13 cellular contexts compared by ENCODE assay signal in the genomic region with DNA sequence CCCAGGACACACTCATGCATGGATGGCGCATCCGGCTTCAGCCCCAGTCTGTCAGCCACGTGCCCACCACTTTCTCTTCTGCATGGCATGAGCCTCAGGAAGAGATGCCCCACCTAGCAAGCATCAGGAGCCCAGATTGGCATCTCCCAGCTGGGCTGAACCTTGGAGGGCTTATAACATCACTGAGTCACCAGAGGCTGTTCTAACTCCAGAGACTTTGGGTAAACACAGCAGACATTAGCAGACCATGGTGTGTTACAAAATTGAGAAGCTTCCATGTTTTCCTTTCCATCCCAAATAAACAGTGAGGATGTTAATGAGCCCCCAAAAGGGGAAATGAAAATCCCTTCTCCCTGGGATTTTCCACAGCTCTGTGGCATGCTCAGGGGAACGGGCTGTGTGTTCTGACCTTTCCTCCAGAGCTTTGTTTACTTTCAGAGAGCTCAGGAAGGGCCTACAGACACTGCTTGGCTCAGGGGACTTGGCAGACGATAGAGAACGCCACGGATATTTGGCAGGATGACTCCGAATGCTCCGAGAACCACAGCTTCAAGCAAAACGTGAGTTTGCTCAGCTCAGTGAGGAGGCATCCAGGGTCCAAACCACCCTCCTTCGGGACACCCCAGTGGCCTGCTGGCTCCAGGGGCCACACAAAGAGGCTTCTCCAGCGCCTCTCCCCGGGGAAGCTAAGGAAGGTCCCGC. TPM values are rescaled to one million over a fixed set of nuclear protein-coding genes. Genes with fewer than 3 reads are reported as not detected.
DNase-seq lines count a peak whose midpoint lies in the region; ATAC-seq and TF ChIP-seq lines count a peak whose summit lies in the region.
"Had no signal": no experiment of that assay in that cellular context is flagged by ENCODE, and none has a peak within 500 bp of the region (broad histone marks: within the 10 kb centered on the region; RNA-seq: fewer than 3 reads in every experiment).

No MANE protein-coding gene starts in this region.

- no peak overlapping the region for H3K14ac ChIP-seq in IMR-90 (replicated peaks; ENCODE audit: low read depth, low read length)

- H2BK20ac ChIP-seq in IMR-90 (ENCODE audit: low read depth, low read length) = peak overlapping the region; percentile 71

- H4K5ac ChIP-seq in IMR-90 (ENCODE audit: low read depth, low read length) = no peak overlapping the region

- H3K27me3 Mint-ChIP-seq in activated T-cell treated with anti-CD3 and anti-CD28 coated beads, Interleukin-2, amount 50 U/mL, for 4 hours (ENCODE audit: low read depth) = peaks cover 11% of the 10 kb centered on the region

- TF ChIP-seq EP300 in suprapubic skin (IDR thresholded peaks at IDR 0.05) = no peak

- POLR2A ChIA-PET in IMR-90 (lab: Charles Lee; ENCODE audit: unreplicated experiment) = no interaction called here

- H3K9me3 Mint-ChIP-seq in activated T-cell treated with anti-CD3 and anti-CD28 coated beads, Interleukin-2, amount 50 U/mL, for 4 hours = no peaks in the 10 kb centered on the region

- CTCF ChIA-PET in IMR-90 (lab: Yijun Ruan, JAX) = interaction anchor here (0.7 to 2.1 kb wide), 4 partner anchors 37 to 86 kb away, joined by 3 to 6 read pairs (median 4); no protein-coding TSS in a partner anchor

- H3K27ac ChIP-seq in IMR-90 (ENCODE audit: insufficient read depth, low read length) (peak overlapping the region; percentile 87), dorsolateral prefrontal cortex (peak overlapping the region in 36 of 59 donors; percentile 4 to 78 (median 50)), right lobe of liver (peak overlapping the region in 2 of 3 donors; percentile 24), suprapubic skin (peak overlapping the region; percentile 59)

- H4K8ac ChIP-seq in IMR-90 (ENCODE audit: low read depth in 2 of 2, low read length in 2 of 2) = peak overlapping the region in 1 of 2 experiments; percentile 48; a peak in 2 of 4 replicates

- peak overlapping the region; percentile 62 for H3K4ac ChIP-seq in IMR-90 (ENCODE audit: low read depth, low read length)

- H3K4me1 Mint-ChIP-seq in activated T-cell treated with anti-CD3 and anti-CD28 coated beads, Interleukin-2, amount 50 U/mL, for 4 hours (ENCODE audit: low read depth) = no peaks in the 10 kb centered on the region

- H3K23ac ChIP-seq in IMR-90 (ENCODE audit: low read depth, low read length) = no peak overlapping the region

- dilution Hi-C loops in IMR-90 (cut with HindIII; ENCODE audit: low sequenced_read_pairs, unreplicated experiment) = no loop called here

- H3K9ac ChIP-seq in IMR-90 (ENCODE audit: low read depth, low read length) = no peak overlapping the region

- peak overlapping the region; percentile 28; the same call in 1 of the 2 replicates for H3K56ac ChIP-seq in IMR-90 (ENCODE audit: extremely low read depth, insufficient read depth, low read length)

- intact Hi-C loops in IMR-90 (cut with micrococcal nuclease) = loop anchor here (5.0 kb wide), 1 partner anchor 60 kb away; no protein-coding TSS in a partner anchor
- intact Hi-C loops in dorsolateral prefrontal cortex (cut with DNase I) = no loop called here
- intact Hi-C loops in right lobe of liver (cut with DNase I) = no loop called here

- peak; percentile 78 for ATAC-seq in IMR-90 (ENCODE audit: low read depth)
- ATAC-seq in right lobe of liver = peak; percentile 96 to 98 (median 98)
- no peak for ATAC-seq in activated T-cell treated with anti-CD3 and anti-CD28 coated beads, Interleukin-2, amount 50 U/mL, for 4 hours

- BruUV-seq in IMR-90 (replicated peaks; lab: Mats Ljungman, UMichigan) = no TSS peak

- peak overlapping the region; percentile 58; the same call in 1 of the 3 replicates for H2BK15ac ChIP-seq in IMR-90 (ENCODE audit: low read depth, low read length)

- no peaks in the 10 kb centered on the region for H3K36me3 Mint-ChIP-seq in activated T-cell treated with anti-CD3 and anti-CD28 coated beads, Interleukin-2, amount 50 U/mL, for 4 hours (ENCODE audit: insufficient read depth)

- 14% methylated on average over 7 of the region's 14 CpGs; no CpG with 5 or more reads in 1 of the 2 experiments for WGBS in IMR-90 (ENCODE audit: extremely low coverage in 2 of 2, insufficient read length in 1 of 2), 2 experiments
- 0% methylated on average over 4 of the region's 14 CpGs for WGBS in right lobe of liver (ENCODE audit: insufficient coverage, low coverage, low lambda C conversion rate, missing lambda C conversion rate)
- 58% methylated on average over 14 of the region's 14 CpGs for WGBS in suprapubic skin

- no peaks in the 10 kb centered on the region for H3K79me1 ChIP-seq in IMR-90 (ENCODE audit: low read depth in 1 of 2, low read length in 2 of 2)

- no peak for TF ChIP-seq RAD21 in IMR-90 (IDR thresholded peaks at IDR 0.05; ENCODE audit: low read length)

- TF ChIP-seq CTCF in IMR-90 (conservative IDR thresholded peaks at IDR 0.05; ENCODE audit: low read depth, low read length) (no peak), dorsolateral prefrontal cortex (IDR thresholded peaks at IDR 0.05 in 54 of 56, conservative IDR thresholded peaks at IDR 0.05 in 2 of 56; ENCODE audit: low read depth in 1 of 56, partially characterized antibody in 56 of 56) (no peak), right lobe of liver (IDR thresholded peaks at IDR 0.05) (no peak), suprapubic skin (IDR thresholded peaks at IDR 0.05) (no peak)

- H3K4me3 Mint-ChIP-seq in activated T-cell treated with anti-CD3 and anti-CD28 coated beads, Interleukin-2, amount 50 U/mL, for 4 hours = no peak overlapping the region

- H3K4me3 ChIP-seq in IMR-90 (ENCODE audit: insufficient read depth, low read depth, low read length) = no peak overlapping the region
- H3K4me3 ChIP-seq in dorsolateral prefrontal cortex = no peak overlapping the region
- no peak overlapping the region for H3K4me3 ChIP-seq in right lobe of liver
- H3K4me3 ChIP-seq in suprapubic skin = no peak overlapping the region

- peaks cover 4% of the 10 kb centered on the region; the same call in 1 of the 2 replicates for H3K9me1 ChIP-seq in IMR-90 (ENCODE audit: insufficient read depth, low read length)

- H4K91ac ChIP-seq in IMR-90 (ENCODE audit: insufficient read depth, low read depth, low read length) = peak overlapping the region; percentile 80; the same call in 1 of the 2 replicates

- peak overlapping the region; percentile 48 for H3K18ac ChIP-seq in IMR-90 (ENCODE audit: low read depth, low read length)

- H3K4me1 ChIP-seq in IMR-90 (ENCODE audit: control insufficient read depth, insufficient read depth, low read length) (peaks cover 12% of the 10 kb centered on the region), right lobe of liver (peaks cover 0 to 5% (median 3%) of the 10 kb centered on the region in 4 donors), suprapubic skin (no peaks in the 10 kb centered on the region)

- H3K9me3 ChIP-seq in IMR-90 (ENCODE audit: control insufficient read depth, insufficient read depth, low read length) (no peaks in the 10 kb centered on the region), right lobe of liver (no peaks in the 10 kb centered on the region), suprapubic skin (no peaks in the 10 kb centered on the region)

- in situ Hi-C loops in IMR-90 (cut with MboI; ENCODE audit: low sequenced_read_pairs) = no loop called here

- H3K27me3 ChIP-seq in IMR-90 (ENCODE audit: control insufficient read depth, insufficient read depth, low read length) (no peaks in the 10 kb centered on the region), dorsolateral prefrontal cortex (peaks cover 0 to 3% (median 0%) of the 10 kb centered on the region in 45 donors), right lobe of liver (no peaks in the 10 kb centered on the region), suprapubic skin (no peaks in the 10 kb centered on the region)

- DNase-seq in IMR-90 (peak; percentile 77), dorsolateral prefrontal cortex (peak in 2 of 10 donors; percentile 24 to 62), right lobe of liver (peak; percentile 40 to 80 (median 64)), suprapubic skin (ENCODE audit: low spot score in 2 of 2) (no peak), NCI-H146 treated with DMSO at 0.1 percent for 48 hours (lab: John Stamatoyannopoulos, UW; ENCODE audit: unreplicated experiment) (no peak)
- no peak for DNase-seq in activated effector memory CD4-positive, alpha-beta T cell treated with Interleukin-2 at 50 U/mL for 16 hours
- DNase-seq in stimulated activated CD4-positive, alpha-beta T cell treated with anti-CD3 and anti-CD28 coated beads, Interleukin-1b, Interleukin-23, amount 100 ng/mL, for 48 hours = no peak
- DNase-seq in activated T-cell treated with anti-CD3 and anti-CD28 coated beads, Interleukin-2, amount 50 U/mL, for 4 hours = no peak
- DNase-seq: activated CD8-positive, alpha-beta memory T cell treated with anti-CD3 and anti-CD28 coated beads, Interleukin-2, amount 50 U/mL, for 4 hours; DMS153; T-helper 1 cell had no signal

- no peak overlapping the region; the same call in 1 of the 2 replicates for H3K4me2 ChIP-seq in IMR-90 (ENCODE audit: low read depth, low read length)

- peak overlapping the region; percentile 81 for H2BK120ac ChIP-seq in IMR-90 (ENCODE audit: low read depth, low read length)

- peak overlapping the region; percentile 63; the same call in 1 of the 2 replicates for H2AK5ac ChIP-seq in IMR-90 (ENCODE audit: low read depth, low read length)

- no peaks in the 10 kb centered on the region for H4K20me1 ChIP-seq in IMR-90 (ENCODE audit: insufficient read depth, low read length)

- H2BK5ac ChIP-seq in IMR-90 (ENCODE audit: low read depth, low read length, poor library complexity, severe bottlenecking) = peak overlapping the region; percentile 74

- H2AFZ ChIP-seq in IMR-90 (replicated peaks; ENCODE audit: low read length, poor library complexity) = peak overlapping the region; percentile 61

- no peak overlapping the region for H2AK9ac ChIP-seq in IMR-90 (replicated peaks; ENCODE audit: low read depth, low read length, poor library complexity)

- TF ChIP-seq POLR2A in IMR-90 (IDR thresholded peaks at IDR 0.05; ENCODE audit: low read depth, low read length) (no peak), right lobe of liver (IDR thresholded peaks at IDR 0.05) (no peak), suprapubic skin (IDR thresholded peaks at IDR 0.05) (no peak)

- H3K36me3 ChIP-seq in IMR-90 (ENCODE audit: control insufficient read depth, insufficient read depth, low read length) (no peaks in the 10 kb centered on the region), right lobe of liver (no peaks in the 10 kb centered on the region), suprapubic skin (no peaks in the 10 kb centered on the region)

RNA-seq across cellular contexts. Expression of gene GLP2R, which starts 16.5 kb away (rescaled TPM):
- total RNA-seq in IMR-90 (2012; rRNA removed) = under 0.01 TPM in 1 of 2 replicates, not detected in the other
- 0.07 and 0.09 TPM in 2 replicates for polyA plus RNA-seq in IMR-90 (2012; rRNA removed)
- polyA plus RNA-seq in IMR-90 (2012; cell fraction: cytosol; rRNA removed) = 0.02 TPM in 1 of 2 replicates, not detected in the other
- 0.06 TPM in 1 of 2 replicates, not detected in the other for polyA plus RNA-seq in IMR-90 (2012; cell fraction: nucleus; rRNA removed; ENCODE audit: low replicate concordance)
- total RNA-seq in dorsolateral prefrontal cortex = 10 to 100 TPM in 5 of 120 experiments, 1 to 10 TPM in 113, under 1 TPM in 2; 0.46 to 24.5 (median 3.2) TPM
- 1 to 10 TPM in 1 of 6 experiments, under 1 TPM in 5; 0.12 to 2.4 (median 0.63) TPM for total RNA-seq in right lobe of liver
- under 1 TPM in 3 of 4 donors, not detected in 1; 0.40 to 0.76 (median 0.49) TPM for total RNA-seq in suprapubic skin
- total RNA-seq in activated T-cell treated with anti-CD3 and anti-CD28 coated beads, Interleukin-2, amount 50 U/mL, for 4 hours = not detected
- total RNA-seq: dermis microvascular lymphatic vessel endothelial cell had no signal

RNA-seq across cellular contexts. Expression of gene GSG1L2, which starts 20.3 kb away (rescaled TPM):
- total RNA-seq in IMR-90 (2012; rRNA removed) (not detected in 2 replicates), dorsolateral prefrontal cortex (under 1 TPM in 4 of 120 experiments, not detected in 116; 0.61 to 0.74 (median 0.67) TPM), right lobe of liver (not detected), suprapubic skin (not detected)
- polyA plus RNA-seq in IMR-90 (2012; rRNA removed) = not detected in 2 replicates
- polyA plus RNA-seq in IMR-90 (2012; cell fraction: cytosol; rRNA removed) = not detected in 2 replicates
- polyA plus RNA-seq in IMR-90 (2012; cell fraction: nucleus; rRNA removed; ENCODE audit: low replicate concordance) = not detected in 2 replicates
- total RNA-seq in activated T-cell treated with anti-CD3 and anti-CD28 coated beads, Interleukin-2, amount 50 U/mL, for 4 hours = not detected
- total RNA-seq: dermis microvascular lymphatic vessel endothelial cell had no signal
- polyA plus RNA-seq: thymus had no signal

RNA-seq across cellular contexts. Expression of gene DHRS7C, which starts 50.8 kb away (rescaled TPM):
- total RNA-seq in IMR-90 (2012; rRNA removed) (not detected in 2 replicates), dorsolateral prefrontal cortex (1 to 10 TPM in 39 of 120 experiments, under 1 TPM in 32, not detected in 49; 0.45 to 3.7 (median 1.0) TPM), right lobe of liver (not detected), suprapubic skin (not detected)
- polyA plus RNA-seq in IMR-90 (2012; rRNA removed) = not detected in 2 replicates
- not detected in 2 replicates for polyA plus RNA-seq in IMR-90 (2012; cell fraction: cytosol; rRNA removed)
- polyA plus RNA-seq in IMR-90 (2012; cell fraction: nucleus; rRNA removed; ENCODE audit: low replicate concordance) = not detected in 2 replicates
- total RNA-seq in activated T-cell treated with anti-CD3 and anti-CD28 coated beads, Interleukin-2, amount 50 U/mL, for 4 hours = not detected
- total RNA-seq: dermis microvascular lymphatic vessel endothelial cell had no signal

Comparison
In these comparisons a context has a peak if more than half of its experiments do, and no peak if none do; other contexts are left out.
1. ATAC-seq: peak in IMR-90 (single experiment) and right lobe of liver (4 of 4); none in activated T-cell treated with anti-CD3 and anti-CD28 coated beads, Interleukin-2, amount 50 U/mL, for 4 hours (0 of 2).
2. DNase-seq: peak in IMR-90 (single experiment) and right lobe of liver (3 of 3); none in suprapubic skin (0 of 2), activated effector memory CD4-positive, alpha-beta T cell treated with Interleukin-2 at 50 U/mL for 16 hours (single experiment), stimulated activated CD4-positive, alpha-beta T cell treated with anti-CD3 and anti-CD28 coated beads, Interleukin-1b, Interleukin-23, amount 100 ng/mL, for 48 hours (single experiment), NCI-H146 treated with DMSO at 0.1 percent for 48 hours (single experiment) and activated T-cell treated with anti-CD3 and anti-CD28 coated beads, Interleukin-2, amount 50 U/mL, for 4 hours (single experiment).
3. H3K27ac ChIP-seq: peak in every context shown above with its lines; median percentile 87 in IMR-90; 59 in suprapubic skin; 50 in dorsolateral prefrontal cortex; 24 in right lobe of liver.